In the genomic region with DNA sequence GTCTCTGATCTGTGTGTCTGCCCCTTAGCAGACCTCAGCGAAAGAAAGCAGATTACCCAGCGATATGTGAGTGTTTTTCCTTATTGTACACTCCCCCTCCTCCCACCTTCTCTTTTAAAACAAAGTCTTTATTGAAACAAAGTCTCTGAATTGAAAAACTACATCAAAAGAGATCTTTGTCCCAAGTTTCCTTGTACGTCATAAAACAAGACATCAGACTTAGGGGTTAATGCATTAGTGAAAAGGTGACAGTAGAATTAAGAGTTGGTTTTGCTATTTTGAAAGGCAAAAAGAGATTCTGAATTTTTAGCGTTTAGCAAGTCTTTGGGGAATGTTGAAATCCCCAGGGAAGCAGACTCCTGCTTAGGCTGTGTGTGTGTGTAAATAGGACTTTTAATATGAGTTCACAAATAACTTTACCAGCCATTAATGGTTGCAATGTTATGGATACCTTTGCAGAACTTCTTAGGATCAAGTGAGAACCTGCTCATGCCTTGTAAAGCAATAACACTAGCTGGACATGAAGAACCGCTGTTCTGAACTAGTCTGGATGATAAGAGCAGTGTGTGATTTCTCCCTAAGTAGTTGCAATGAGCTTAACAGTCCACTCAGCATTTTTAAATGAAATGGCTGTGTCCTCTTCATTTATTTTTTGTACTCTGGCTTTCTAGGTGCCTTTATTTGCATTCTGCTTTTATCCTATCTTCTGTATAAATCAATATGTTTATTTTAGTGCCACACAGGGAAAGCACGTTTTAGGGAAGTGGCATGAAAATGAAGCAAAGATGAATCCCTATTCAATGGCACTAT, we compare ENCODE assay signal across 16 cellular contexts.
"Had no signal": no experiment of that assay in that cellular context is flagged by ENCODE, and none has a peak within 500 bp of the region (broad histone marks: within the 10 kb centered on the region; RNA-seq: fewer than 3 reads in every experiment).

No MANE protein-coding gene starts in this region.

- H3K36me3 ChIP-seq: ascending aorta, prostate gland had no signal

- H3K9me3 Mint-ChIP-seq: activated CD4-positive, alpha-beta T cell treated with anti-CD3 and anti-CD28 coated beads, Interleukin-2, amount 10 ng/mL, durations not matched to agents 7 days and 5 days; activated T-helper 17 cell treated with anti-CD3 and anti-CD28 coated beads, Interleukin-2, amount 50 U/mL, for 72 hours; effector memory CD8-positive, alpha-beta T cell; naive B cell; stimulated activated naive CD8-positive, alpha-beta T cell treated with anti-CD3 and anti-CD28 coated beads, Interleukin-15, amount 100 ng/mL, for 72 hours; T-helper 2 cell treated with Interferon-gamma antibody and Interleukin-4, amounts not matched to agents 5 μg/mL and 100 μg/mL, for 36 hours had no signal

- H3K4me1 ChIP-seq: ascending aorta, heart right ventricle, prostate gland had no signal

- H3K27ac ChIP-seq: ascending aorta, epithelial cell of prostate, heart right ventricle, prostate gland had no signal

- H3K9me3 ChIP-seq: ascending aorta, heart right ventricle, prostate gland, upper lobe of left lung had no signal

- H3K27ac Mint-ChIP-seq: activated CD4-positive, alpha-beta T cell treated with anti-CD3 and anti-CD28 coated beads, Interleukin-2, amount 10 ng/mL, durations not matched to agents 7 days and 5 days; activated T-helper 17 cell treated with anti-CD3 and anti-CD28 coated beads, Interleukin-2, amount 50 U/mL, for 72 hours; effector memory CD8-positive, alpha-beta T cell had no signal

- H3K27me3 ChIP-seq: ascending aorta, upper lobe of left lung had no signal

- H3K4me1 Mint-ChIP-seq: activated CD4-positive, alpha-beta T cell treated with anti-CD3 and anti-CD28 coated beads, Interleukin-2, amount 10 ng/mL, durations not matched to agents 7 days and 5 days; activated T-helper 17 cell treated with anti-CD3 and anti-CD28 coated beads, Interleukin-2, amount 50 U/mL, for 72 hours; naive B cell; stimulated activated naive CD8-positive, alpha-beta T cell treated with anti-CD3 and anti-CD28 coated beads, Interleukin-15, amount 100 ng/mL, for 72 hours had no signal

- H3K4me3 ChIP-seq: ascending aorta, heart right ventricle, lung, prostate gland, smooth muscle cell, upper lobe of left lung had no signal

- ATAC-seq: activated T-helper 17 cell treated with anti-CD3 and anti-CD28 coated beads, Interleukin-2, amount 50 U/mL, for 72 hours; effector memory CD8-positive, alpha-beta T cell; heart right ventricle; right cardiac atrium; stimulated activated naive CD8-positive, alpha-beta T cell treated with anti-CD3 and anti-CD28 coated beads, Interleukin-15, amount 100 ng/mL, for 72 hours had no signal

- H3K4me3 Mint-ChIP-seq: activated CD4-positive, alpha-beta T cell treated with anti-CD3 and anti-CD28 coated beads, Interleukin-2, amount 10 ng/mL, durations not matched to agents 7 days and 5 days; activated T-helper 17 cell treated with anti-CD3 and anti-CD28 coated beads, Interleukin-2, amount 50 U/mL, for 72 hours; effector memory CD8-positive, alpha-beta T cell; naive B cell; stimulated activated naive CD8-positive, alpha-beta T cell treated with anti-CD3 and anti-CD28 coated beads, Interleukin-15, amount 100 ng/mL, for 72 hours; T-helper 2 cell treated with Interferon-gamma antibody and Interleukin-4, amounts not matched to agents 5 μg/mL and 100 μg/mL, for 36 hours had no signal

- H3K27me3 Mint-ChIP-seq: activated CD4-positive, alpha-beta T cell treated with anti-CD3 and anti-CD28 coated beads, Interleukin-2, amount 10 ng/mL, durations not matched to agents 7 days and 5 days; activated T-helper 17 cell treated with anti-CD3 and anti-CD28 coated beads, Interleukin-2, amount 50 U/mL, for 72 hours; effector memory CD8-positive, alpha-beta T cell; naive B cell; stimulated activated naive CD8-positive, alpha-beta T cell treated with anti-CD3 and anti-CD28 coated beads, Interleukin-15, amount 100 ng/mL, for 72 hours had no signal

- DNase-seq: activated CD4-positive, alpha-beta T cell treated with anti-CD3 and anti-CD28 coated beads, Interleukin-2, amount 10 ng/mL, durations not matched to agents 7 days and 5 days; activated naive CD4-positive, alpha-beta T cell treated with Interleukin-2 at 50 U/mL for 16 hours; dermis blood vessel endothelial cell; effector memory CD8-positive, alpha-beta T cell; heart right ventricle; naive B cell; right cardiac atrium; stimulated activated naive CD8-positive, alpha-beta T cell treated with anti-CD3 and anti-CD28 coated beads, Interleukin-15, amount 100 ng/mL, for 72 hours; upper lobe of left lung had no signal
